In the genomic region with DNA sequence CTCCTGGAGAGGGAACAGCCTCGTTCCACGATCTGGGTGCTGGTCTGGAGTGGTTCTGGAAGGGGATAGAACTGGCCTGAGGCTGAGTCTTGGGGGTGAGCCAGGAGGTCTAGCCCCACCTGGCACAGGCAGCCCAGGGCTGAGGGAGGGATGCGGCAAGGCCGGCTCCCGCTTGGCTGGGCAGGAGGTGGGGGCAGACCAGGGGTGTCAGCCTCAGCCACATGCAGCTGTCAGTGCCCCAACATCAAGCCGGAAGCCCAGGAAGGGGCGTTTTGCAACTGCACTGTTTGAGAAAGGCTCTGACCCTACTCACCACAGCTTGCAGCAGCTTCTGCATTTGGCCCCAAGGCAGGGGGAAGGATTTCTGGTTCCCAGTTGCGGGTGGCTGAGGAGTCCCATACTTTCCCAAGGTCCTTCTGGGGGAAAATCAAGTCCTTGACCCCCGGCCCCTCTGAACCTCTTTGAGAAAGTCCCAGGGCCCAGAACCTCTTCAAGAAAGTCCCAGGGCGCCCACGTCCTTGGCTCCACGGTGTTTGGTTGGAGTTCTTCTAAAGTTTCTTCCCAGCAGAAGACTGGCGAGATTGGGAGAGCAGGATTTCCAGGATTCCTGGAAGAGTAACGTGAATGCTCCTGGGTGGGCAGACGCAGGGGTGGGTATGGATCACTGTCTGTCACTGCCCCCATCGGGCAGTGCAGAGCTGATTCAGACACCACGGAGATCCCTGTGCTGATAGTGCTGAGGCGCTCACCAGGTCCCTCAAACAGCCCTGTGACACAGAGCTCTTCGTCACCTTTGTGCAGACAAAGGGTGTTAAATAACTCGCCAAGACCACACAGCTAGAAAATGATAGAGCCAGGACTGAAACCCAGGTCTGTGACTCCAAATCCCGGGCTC, we compare ENCODE assay signal across 8 cellular contexts. TPM values are rescaled to one million over a fixed set of nuclear protein-coding genes. Genes with fewer than 3 reads are reported as not detected.
DNase-seq lines count a peak whose midpoint lies in the region; ATAC-seq, FAIRE-seq and TF ChIP-seq lines count a peak whose summit lies in the region.

No MANE protein-coding gene starts in this region.

- H3K9me3 ChIP-seq in Peyer's patch, result no peaks in the 10 kb centered on the region

- ATAC-seq in GM18511 (IDR thresholded peaks at IDR 0.05; ENCODE audit: unreplicated experiment) (peak; percentile 65), HG02678 (IDR thresholded peaks at IDR 0.05; ENCODE audit: unreplicated experiment) (peak; percentile 52)
- peak; percentile 73 for ATAC-seq in activated naive CD8-positive, alpha-beta T cell treated with anti-CD3 and anti-CD28 coated beads, Interleukin-2, amount 50 U/mL, for 24 hours

- peak overlapping the region; percentile 62 for H3K27ac Mint-ChIP-seq in activated naive CD8-positive, alpha-beta T cell treated with anti-CD3 and anti-CD28 coated beads, Interleukin-2, amount 50 U/mL, for 24 hours

- H3K36me3 ChIP-seq in Peyer's patch, result peaks cover 0 to 18% (median 0%) of the 10 kb centered on the region in 3 donors

- peak overlapping the region; percentile 91 for H3K4me3 Mint-ChIP-seq in activated naive CD8-positive, alpha-beta T cell treated with anti-CD3 and anti-CD28 coated beads, Interleukin-2, amount 50 U/mL, for 24 hours

- H3K27me3 ChIP-seq in Peyer's patch, result no peaks in the 10 kb centered on the region

- no peak for FAIRE-seq in urothelium cell line (lab: Jason Lieb, UNC)

- H3K4me1 Mint-ChIP-seq in activated naive CD8-positive, alpha-beta T cell treated with anti-CD3 and anti-CD28 coated beads, Interleukin-2, amount 50 U/mL, for 24 hours, result peaks cover 60% of the 10 kb centered on the region

- DNase-seq in Peyer's patch, result peak; percentile 67 to 88 (median 87)
- peak; percentile 53 for DNase-seq in activated naive CD8-positive, alpha-beta T cell treated with anti-CD3 and anti-CD28 coated beads, Interleukin-2, amount 50 U/mL, for 24 hours
- DNase-seq in iris pigment epithelial cell (ENCODE audit: low read depth), result peak; percentile 59
- peak; percentile 52 for DNase-seq in stimulated activated CD4-positive, alpha-beta T cell treated with anti-CD3 and anti-CD28 coated beads, Interleukin-4, amount 100 ng/mL, for 24 hours
- no peak for DNase-seq in urothelium cell line (ENCODE audit: low spot score)
- DNase-seq in NCI-H1694 (lab: John Stamatoyannopoulos, UW), result no peak

- H3K4me1 ChIP-seq in Peyer's patch, result peaks cover 8 to 60% (median 38%) of the 10 kb centered on the region in 4 donors

- peak in 1 of 6 experiments; percentile 11 for TF ChIP-seq CTCF in Peyer's patch (IDR thresholded peaks at IDR 0.05)

- peaks cover 23% of the 10 kb centered on the region for H3K36me3 Mint-ChIP-seq in activated naive CD8-positive, alpha-beta T cell treated with anti-CD3 and anti-CD28 coated beads, Interleukin-2, amount 50 U/mL, for 24 hours (ENCODE audit: low read depth)

- H3K27ac ChIP-seq in Peyer's patch, result peak overlapping the region; percentile 85 to 95 (median 89)

- peak in 1 of 2 donors; percentile 33 for TF ChIP-seq POLR2A in Peyer's patch (IDR thresholded peaks at IDR 0.05)

- no peaks in the 10 kb centered on the region for H3K9me3 Mint-ChIP-seq in activated naive CD8-positive, alpha-beta T cell treated with anti-CD3 and anti-CD28 coated beads, Interleukin-2, amount 50 U/mL, for 24 hours

- peak overlapping the region; percentile 88 to 100 (median 98) for H3K4me3 ChIP-seq in Peyer's patch

- H3K27me3 Mint-ChIP-seq in activated naive CD8-positive, alpha-beta T cell treated with anti-CD3 and anti-CD28 coated beads, Interleukin-2, amount 50 U/mL, for 24 hours, result peaks cover 12% of the 10 kb centered on the region

RNA-seq across cellular contexts. Expression of a gene that starts 2.2 kb away (rescaled TPM):
- total RNA-seq in Peyer's patch, result 100 to 1,000 TPM in 3 of 4 donors, 10 to 100 TPM in 1; 84.2 to 236 (median 196) TPM

RNA-seq across cellular contexts. Expression of a gene that starts 26.4 kb away (rescaled TPM):
- 1 to 10 TPM in 1 of 4 donors, not detected in 3; 3.2 TPM for total RNA-seq in Peyer's patch

RNA-seq across cellular contexts. Expression of a gene that starts 44.7 kb away (rescaled TPM):
- total RNA-seq in Peyer's patch, result not detected

Comparison
In these comparisons a context has a peak if more than half of its experiments do, and no peak if none do; other contexts are left out.
1. DNase-seq: peak in Peyer's patch (3 of 3), activated naive CD8-positive, alpha-beta T cell treated with anti-CD3 and anti-CD28 coated beads, Interleukin-2, amount 50 U/mL, for 24 hours (single experiment), iris pigment epithelial cell (single experiment) and stimulated activated CD4-positive, alpha-beta T cell treated with anti-CD3 and anti-CD28 coated beads, Interleukin-4, amount 100 ng/mL, for 24 hours (single experiment); none in urothelium cell line (single experiment) and NCI-H1694 (single experiment).
2. Peak in every context shown above with its lines, with median percentiles within 50 percentile points of each other: ATAC-seq.